Comparison of ENCODE assay signal across 27 cellular contexts in the genomic region with DNA sequence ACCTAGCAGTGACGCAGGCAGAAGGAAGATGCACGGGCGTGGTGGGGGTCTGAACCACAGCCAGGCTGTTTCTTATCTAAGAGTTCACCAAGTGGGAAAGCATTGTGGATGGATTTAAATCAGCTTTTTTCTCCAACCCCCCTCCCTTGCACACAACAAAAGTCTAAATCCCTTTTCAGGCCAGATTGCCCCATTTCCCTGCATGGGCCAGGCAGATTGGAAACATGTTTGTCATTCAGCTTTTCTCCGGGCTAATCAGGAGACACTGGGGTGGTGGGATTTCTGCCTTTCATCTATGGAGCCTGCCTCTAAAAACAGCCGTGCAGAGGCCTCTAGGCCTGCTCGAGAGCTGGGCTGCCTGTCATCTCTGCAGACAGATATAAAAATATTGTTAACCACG.
"Had no signal": no experiment of that assay in that cellular context is flagged by ENCODE, and none has a peak within 500 bp of the region (broad histone marks: within the 10 kb centered on the region; RNA-seq: fewer than 3 reads in every experiment).

No MANE protein-coding gene starts in this region.

- H3K9me3 ChIP-seq: ascending aorta, body of pancreas, SJCRH30 had no signal

- H3K4me2 ChIP-seq: KMS-11 had no signal

- H3K4me1 ChIP-seq: ascending aorta, body of pancreas had no signal

- FAIRE-seq: bronchial epithelial cell had no signal

- H3K9me3 Mint-ChIP-seq: activated CD4-positive, alpha-beta T cell treated with anti-CD3 and anti-CD28 coated beads, Interleukin-2, amount 10 ng/mL, durations not matched to agents 24 days and 14 days; activated CD8-positive, alpha-beta T cell treated with anti-CD3 and anti-CD28 coated beads for 36 hours; activated naive CD4-positive, alpha-beta T cell treated with anti-CD3 and anti-CD28 coated beads, Interleukin-2, amount 50 U/mL, for 24 hours; activated naive CD8-positive, alpha-beta T cell treated with anti-CD3 and anti-CD28 coated beads, Interleukin-2, amount 10 ng/mL, durations not matched to agents 7 days and 5 days; activated T-helper 2 cell treated with anti-CD3 and anti-CD28 coated beads, Interferon-gamma antibody, Interleukin-2, Interleukin-4, amounts not matched to agents 10 μg/mL and 5 μg/mL and 100 μg/mL, durations not matched to agents 14 hours and 24 hours and 36 hours had no signal

- H3K27ac ChIP-seq: ascending aorta, body of pancreas, KMS-11, SJCRH30, SK-N-MC had no signal

- H3K27me3 ChIP-seq: ascending aorta, body of pancreas, SJCRH30 had no signal

- H3K36me3 Mint-ChIP-seq: activated naive CD4-positive, alpha-beta T cell treated with anti-CD3 and anti-CD28 coated beads, Interleukin-2, amount 50 U/mL, for 24 hours; activated naive CD8-positive, alpha-beta T cell treated with anti-CD3 and anti-CD28 coated beads, Interleukin-2, amount 10 ng/mL, durations not matched to agents 7 days and 5 days had no signal

- H3K9ac ChIP-seq: KMS-11 had no signal

- H3K27ac Mint-ChIP-seq: activated CD4-positive, alpha-beta T cell treated with anti-CD3 and anti-CD28 coated beads, Interleukin-2, amount 10 ng/mL, durations not matched to agents 24 days and 14 days; activated CD8-positive, alpha-beta T cell treated with anti-CD3 and anti-CD28 coated beads for 36 hours; activated naive CD4-positive, alpha-beta T cell treated with anti-CD3 and anti-CD28 coated beads, Interleukin-2, amount 50 U/mL, for 24 hours; activated naive CD8-positive, alpha-beta T cell treated with anti-CD3 and anti-CD28 coated beads, Interleukin-2, amount 10 ng/mL, durations not matched to agents 7 days and 5 days; activated T-helper 2 cell treated with anti-CD3 and anti-CD28 coated beads, Interferon-gamma antibody, Interleukin-2, Interleukin-4, amounts not matched to agents 10 μg/mL and 5 μg/mL and 100 μg/mL, durations not matched to agents 14 hours and 24 hours and 36 hours had no signal

- H3K4me3 ChIP-seq: ascending aorta, body of pancreas, SJCRH30, SK-N-MC had no signal

- H3K27me3 Mint-ChIP-seq: activated CD8-positive, alpha-beta T cell treated with anti-CD3 and anti-CD28 coated beads for 36 hours; activated naive CD4-positive, alpha-beta T cell treated with anti-CD3 and anti-CD28 coated beads, Interleukin-2, amount 50 U/mL, for 24 hours had no signal

- H3K4me3 Mint-ChIP-seq: activated CD4-positive, alpha-beta T cell treated with anti-CD3 and anti-CD28 coated beads, Interleukin-2, amount 10 ng/mL, durations not matched to agents 24 days and 14 days; activated CD8-positive, alpha-beta T cell treated with anti-CD3 and anti-CD28 coated beads for 36 hours; activated naive CD4-positive, alpha-beta T cell treated with anti-CD3 and anti-CD28 coated beads, Interleukin-2, amount 50 U/mL, for 24 hours; activated naive CD8-positive, alpha-beta T cell treated with anti-CD3 and anti-CD28 coated beads, Interleukin-2, amount 10 ng/mL, durations not matched to agents 7 days and 5 days had no signal

- H3K36me3 ChIP-seq: ascending aorta, SJCRH30 had no signal

- DNase-seq: activated CD4-positive, alpha-beta T cell treated with anti-CD3 and anti-CD28 coated beads, Interleukin-2, amount 10 ng/mL, durations not matched to agents 24 days and 14 days; activated CD4-positive, alpha-beta T cell treated with anti-CD3 and anti-CD28 coated beads, Interleukin-2, amount 50 U/mL, for 4 hours; activated CD8-positive, alpha-beta T cell treated with anti-CD3 and anti-CD28 coated beads for 36 hours; activated gamma-delta T cell; activated naive CD4-positive, alpha-beta T cell treated with Interleukin-2 at 50 U/mL for 16 hours; activated naive CD8-positive, alpha-beta T cell treated with anti-CD3 and anti-CD28 coated beads, Interleukin-2, amount 10 ng/mL, durations not matched to agents 7 days and 5 days; activated T-cell treated with anti-CD3 and anti-CD28 coated beads, Interleukin-2, amount 50 U/mL, for 1 hour; amygdala; body of pancreas; central memory CD4-positive, alpha-beta T cell; NCI-H1105 treated with DMSO at 0.1 percent for 48 hours; NCI-H1436; NCI-H1694; NCI-H1930; NCI-H2081 treated with DMSO at 0.1 percent for 48 hours; NCI-H345; NCI-H524 treated with DMSO at 0.1 percent for 48 hours; SHP77; SJCRH30; T1000 had no signal

- ATAC-seq: activated CD8-positive, alpha-beta T cell treated with anti-CD3 and anti-CD28 coated beads for 36 hours; body of pancreas; Panc1 had no signal
